ENCODE assay signal across 15 cellular contexts in the genomic region with DNA sequence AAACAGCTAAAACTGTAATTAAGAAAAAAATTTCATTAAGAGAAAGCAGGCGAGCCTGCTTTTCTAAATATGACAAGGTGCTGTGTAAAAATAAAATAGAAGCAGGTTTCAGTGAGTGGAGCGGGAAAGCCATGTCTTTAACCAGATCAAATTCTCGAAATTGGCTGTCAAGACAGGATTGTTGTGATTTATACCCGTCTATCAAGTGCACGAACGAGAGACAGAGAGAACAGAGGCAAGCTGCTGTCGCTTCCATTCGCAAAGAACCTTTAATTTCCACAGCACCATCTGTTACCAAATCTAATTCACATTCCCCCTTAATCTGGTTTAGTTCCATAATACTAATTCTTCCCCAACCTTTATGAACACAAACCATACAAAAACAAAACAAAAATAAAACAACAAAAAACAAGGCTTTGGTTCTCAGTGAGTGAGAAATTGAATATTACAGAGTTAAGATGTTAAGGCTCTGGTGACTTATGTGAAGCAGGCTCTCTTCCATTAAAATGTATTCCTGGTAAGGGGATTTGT. TPM values are rescaled to one million over a fixed set of nuclear protein-coding genes. Genes with fewer than 3 reads are reported as not detected.
"Had no signal": no experiment of that assay in that cellular context is flagged by ENCODE, and none has a peak within 500 bp of the region (broad histone marks: within the 10 kb centered on the region; RNA-seq: fewer than 3 reads in every experiment).

No MANE protein-coding gene starts in this region.

- ATAC-seq: sciatic nerve; stimulated activated naive CD8-positive, alpha-beta T cell treated with anti-CD3 and anti-CD28 coated beads, Interleukin-15, amount 100 ng/mL, for 72 hours had no signal

- H3K27me3 ChIP-seq: brain microvascular endothelial cell had no signal

- H3K36me3 ChIP-seq: brain microvascular endothelial cell, thoracic aorta had no signal

- H3K9me3 ChIP-seq: psoas muscle, thoracic aorta had no signal

- DNase-seq: activated CD4-positive, alpha-beta T cell treated with anti-CD3 and anti-CD28 coated beads, Interleukin-2, amount 50 U/mL, for 1 hour; activated CD8-positive, alpha-beta memory T cell treated with anti-CD3 and anti-CD28 coated beads for 24 hours; activated gamma-delta T cell treated with Interleukin-2 at 50 U/mL for 16 hours; amniotic stem cell; brain microvascular endothelial cell; effector CD8-positive, alpha-beta T cell; foreskin fibroblast; hypothalamus; left ventricle myocardium superior; mesenchymal stem cell; psoas muscle; stimulated activated naive CD8-positive, alpha-beta T cell treated with anti-CD3 and anti-CD28 coated beads, Interleukin-15, amount 100 ng/mL, for 72 hours had no signal

- H3K27ac ChIP-seq: brain microvascular endothelial cell, psoas muscle, thoracic aorta had no signal

- H3K4me3 ChIP-seq: psoas muscle, thoracic aorta had no signal

RNA-seq across cellular contexts. Expression of a gene that starts 35.0 kb away (rescaled TPM):
- total RNA-seq: osteocyte, thoracic aorta had no signal
